8 cellular contexts compared by ENCODE assay signal in the genomic region with DNA sequence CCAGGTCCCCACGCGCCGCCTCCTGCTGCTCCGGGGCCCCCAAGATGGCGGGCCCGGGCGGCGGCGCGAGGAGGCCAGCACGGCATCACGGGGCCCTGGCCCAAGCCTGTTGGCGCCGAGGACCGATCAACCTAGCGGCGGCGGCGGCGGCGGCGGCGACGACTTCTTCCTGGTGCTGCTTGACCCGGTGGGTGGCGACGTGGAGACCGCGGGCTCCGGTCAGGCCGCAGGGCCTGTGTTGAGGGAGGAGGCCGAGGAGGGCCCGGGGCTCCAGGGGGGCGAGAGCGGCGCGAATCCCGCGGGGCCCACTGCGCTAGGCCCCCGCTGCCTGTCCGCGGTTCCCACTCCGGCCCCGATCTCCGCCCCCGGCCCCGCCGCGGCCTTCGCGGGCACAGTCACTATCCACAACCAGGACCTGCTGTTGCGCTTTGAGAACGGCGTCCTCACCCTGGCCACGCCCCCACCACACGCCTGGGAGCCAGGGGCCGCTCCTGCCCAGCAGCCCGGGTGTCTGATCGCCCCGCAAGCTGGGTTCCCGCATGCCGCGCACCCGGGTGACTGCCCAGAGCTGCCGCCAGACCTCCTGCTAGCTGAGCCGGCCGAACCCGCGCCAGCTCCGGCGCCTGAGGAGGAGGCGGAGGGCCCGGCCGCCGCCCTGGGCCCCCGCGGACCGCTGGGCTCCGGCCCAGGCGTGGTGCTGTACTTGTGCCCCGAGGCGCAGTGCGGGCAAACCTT. TPM values are rescaled to one million over a fixed set of nuclear protein-coding genes. Genes with fewer than 3 reads are reported as not detected.
A peak's percentile ranks its signal among the peaks of the same experiment; 100 is the strongest.
DNase-seq lines count a peak whose midpoint lies in the region; ATAC-seq and TF ChIP-seq lines count a peak whose summit lies in the region.
"Not testable (repeated sequence)": the region's sequence is repeated elsewhere in the genome, so short reads cannot be mapped to it uniquely, and the experiment has no call there.

No MANE protein-coding gene starts in this region.

- H3K9me3 ChIP-seq in MM.1S (replicated peaks; ENCODE audit: insufficient read depth, low read length); iPS-15b (ENCODE audit: control insufficient read depth, insufficient read depth, low read length): not testable (repeated sequence)

- not testable (repeated sequence) for H3K27ac ChIP-seq in MM.1S (ENCODE audit: low read length)
- peak overlapping the region; percentile 44 for H3K27ac ChIP-seq in caudate nucleus (ENCODE audit: low read depth, low read length)

- not testable (repeated sequence) for H2AFZ ChIP-seq in MM.1S (ENCODE audit: low read length)

- peak; percentile 64 for ATAC-seq in GM18858 (IDR thresholded peaks at IDR 0.05; ENCODE audit: unreplicated experiment)
- ATAC-seq in HG02798 (IDR thresholded peaks at IDR 0.05; ENCODE audit: poor library complexity, unreplicated experiment), result peak; percentile 82
- ATAC-seq in activated CD4-positive, CD25-positive, alpha-beta regulatory T cell treated with anti-CD3 and anti-CD28 coated beads, Interleukin-2, amount 50 U/mL, for 24 hours, result peak; percentile 68 to 76

- H3K4me3 ChIP-seq in MM.1S (ENCODE audit: low read length) (peak overlapping the region; percentile 20; the same call in 1 of the 2 replicates), iPS-15b (ENCODE audit: low read depth, low read length) (peak overlapping the region; percentile 50)

- not testable (repeated sequence) for TF ChIP-seq CTCF in MM.1S (IDR thresholded peaks at IDR 0.05; ENCODE audit: low read length)

- H3K36me3 ChIP-seq in MM.1S (replicated peaks; ENCODE audit: insufficient read depth, low read length); iPS-15b (ENCODE audit: control insufficient read depth, insufficient read depth, low read length): not testable (repeated sequence)

- not testable (repeated sequence) for H4K20me1 ChIP-seq in MM.1S (ENCODE audit: insufficient read depth, low read length)

- H3K4me2 ChIP-seq in MM.1S (ENCODE audit: low read depth, low read length), result not testable (repeated sequence)

- H3K9me2 ChIP-seq in MM.1S (replicated peaks; ENCODE audit: insufficient read depth, low read length), result not testable (repeated sequence)

- not testable (repeated sequence) for H3K9ac ChIP-seq in MM.1S (ENCODE audit: low read length); iPS-15b (ENCODE audit: low read depth, low read length)

- DNase-seq in A172 (ENCODE audit: low spot score) (peak; percentile 5), MM.1S (peak; percentile 15), caudate nucleus (lab: John Stamatoyannopoulos, UW) (peak in 26 of 61 donors; percentile 2 to 68 (median 39)), posterior cingulate gyrus (peak in 7 of 10 donors; percentile 9 to 84 (median 32))

- not testable (repeated sequence) for H3F3A ChIP-seq in MM.1S (ENCODE audit: insufficient read depth, low read length)

- not testable (repeated sequence) for H3K4me1 ChIP-seq in MM.1S (ENCODE audit: low read length); iPS-15b (ENCODE audit: control insufficient read depth, insufficient read depth, low read length)

- H3K27me3 ChIP-seq in MM.1S (replicated peaks; ENCODE audit: insufficient read depth, low read length); iPS-15b (ENCODE audit: control insufficient read depth, insufficient read depth, low read length): not testable (repeated sequence)

- intact Hi-C loops in posterior cingulate gyrus (cut with DNase I), result not testable (repeated sequence)

- not testable (repeated sequence) for H3K79me2 ChIP-seq in MM.1S (ENCODE audit: low read length)

RNA-seq across cellular contexts. Expression of gene ZXDB, which starts 0.5 kb away (rescaled TPM):
- total RNA-seq in A172 (2014; rRNA removed; shearing (Covaris generic)), result 7.0 and 7.4 TPM in 2 replicates
